In genomic region chr11:78138694-78139421, GRCh38 we compare ENCODE assay signal across 1 cellular context.
TF ChIP-seq lines count a peak whose summit lies in the region.

No MANE protein-coding gene starts in this region.

TF ChIP-seq in K562, 482 proteins besides CTCF, POLR2A, EP300 and RAD21 (continued from another document and continues in another):
- TF ChIP-seq RBM34 (IDR thresholded peaks at IDR 0.05; ENCODE audit: borderline replicate concordance, insufficient read depth, low read length), result no peak
- no peak for TF ChIP-seq CREB1 (IDR thresholded peaks at IDR 0.05)
- no peak for TF ChIP-seq CREB1 (CRISPR knock-in tag; IDR thresholded peaks at IDR 0.05)
- TF ChIP-seq MLLT1 (IDR thresholded peaks at IDR 0.05), result no peak
- no peak for TF ChIP-seq RBM14 (IDR thresholded peaks at IDR 0.05; ENCODE audit: borderline replicate concordance, insufficient read depth, low read depth, low read length)
- peak; percentile 13; the same call in 1 of the 2 replicates for TF ChIP-seq HDGF (IDR thresholded peaks at IDR 0.05)
- no peak for TF ChIP-seq MCM7 (IDR thresholded peaks at IDR 0.05)
- no peak for TF ChIP-seq ZBTB26 (CRISPR knock-in tag; IDR thresholded peaks at IDR 0.05)
- TF ChIP-seq FOXK2 (conservative IDR thresholded peaks at IDR 0.05 in 1 of 2, IDR thresholded peaks at IDR 0.05 in 1 of 2; ENCODE audit: low read depth in 2 of 2), result no peak
- TF ChIP-seq LARP7 (IDR thresholded peaks at IDR 0.05), result no peak
- no peak for TF ChIP-seq ZHX1 (conservative IDR thresholded peaks at IDR 0.05; ENCODE audit: low read length)
- TF ChIP-seq ERF (CRISPR knock-in tag; IDR thresholded peaks at IDR 0.05), result no peak
- no peak for TF ChIP-seq ZNF134 (CRISPR knock-in tag; conservative IDR thresholded peaks at IDR 0.05)
- TF ChIP-seq ZNF77 (CRISPR knock-in tag; IDR thresholded peaks at IDR 0.05), result no peak
- no peak for TF ChIP-seq ZFP30 (CRISPR knock-in tag; IDR thresholded peaks at IDR 0.05; ENCODE audit: borderline replicate concordance)
- no peak for TF ChIP-seq CREB5 (CRISPR knock-in tag; IDR thresholded peaks at IDR 0.05)
- TF ChIP-seq ZNF75A (CRISPR knock-in tag; IDR thresholded peaks at IDR 0.05), result no peak
- no peak for TF ChIP-seq FOXA1 (IDR thresholded peaks at IDR 0.05; ENCODE audit: borderline replicate concordance)
- no peak for TF ChIP-seq CBFA2T2 (conservative IDR thresholded peaks at IDR 0.05)
- no peak for TF ChIP-seq KLF16 (IDR thresholded peaks at IDR 0.05)
- TF ChIP-seq PHF8 (IDR thresholded peaks at IDR 0.05; ENCODE audit: borderline replicate concordance, low read length), result no peak
- TF ChIP-seq ETV1 (tag; conservative IDR thresholded peaks at IDR 0.05; ENCODE audit: low read depth), result no peak
- TF ChIP-seq SOX6 (IDR thresholded peaks at IDR 0.05), result 0 out of 2 replicates have a peak, but pooled peaks have one; percentile 35
- TF ChIP-seq TAF15 (IDR thresholded peaks at IDR 0.05; ENCODE audit: low read depth, low read length), result no peak
- TF ChIP-seq ESRRB (CRISPR knock-in tag; IDR thresholded peaks at IDR 0.05; ENCODE audit: borderline replicate concordance), result no peak
- no peak for TF ChIP-seq RUNX1 (IDR thresholded peaks at IDR 0.05; ENCODE audit: low read depth)
- TF ChIP-seq HCFC1 (IDR thresholded peaks at IDR 0.05; ENCODE audit: low read depth, low read length), result no peak
- TF ChIP-seq E2F4 (CRISPR knock-in tag; IDR thresholded peaks at IDR 0.05; ENCODE audit: low read depth), result no peak
- no peak; the same call in none of the 2 replicates for TF ChIP-seq L3MBTL2 (IDR thresholded peaks at IDR 0.05)
- TF ChIP-seq ETS2 (tag; IDR thresholded peaks at IDR 0.05; ENCODE audit: borderline replicate concordance, poor library complexity, severe bottlenecking), result no peak
- TF ChIP-seq ZBTB7A (IDR thresholded peaks at IDR 0.05; ENCODE audit: borderline replicate concordance, control insufficient read depth, low read depth, low read length), result no peak
- TF ChIP-seq ZNF324 (CRISPR knock-in tag; IDR thresholded peaks at IDR 0.05), result no peak
- TF ChIP-seq TAL1 (IDR thresholded peaks at IDR 0.05), result 0 out of 2 replicates have a peak, but pooled peaks have one; percentile 2
- no peak for TF ChIP-seq CEBPZ (IDR thresholded peaks at IDR 0.05; ENCODE audit: borderline replicate concordance, low read depth, low read length)
- TF ChIP-seq C11orf30 (IDR thresholded peaks at IDR 0.05; ENCODE audit: low read depth), result no peak
- TF ChIP-seq ETV6 (IDR thresholded peaks at IDR 0.05; ENCODE audit: borderline replicate concordance in 1 of 2, low read depth in 2 of 2, low read length in 1 of 2), result no peak
- TF ChIP-seq ETV6 (CRISPR knock-in tag; IDR thresholded peaks at IDR 0.05; ENCODE audit: borderline replicate concordance), result no peak
- TF ChIP-seq CBX8 (IDR thresholded peaks at IDR 0.05; ENCODE audit: borderline replicate concordance, extremely low read depth, low read depth, low read length, poor library complexity, severe bottlenecking), result no peak
- TF ChIP-seq ATF1 (CRISPR knock-in tag; IDR thresholded peaks at IDR 0.05), result no peak
- TF ChIP-seq ATF1 (tag; IDR thresholded peaks at IDR 0.05), result no peak
- TF ChIP-seq KAT7 (CRISPR knock-in tag; IDR thresholded peaks at IDR 0.05; ENCODE audit: borderline replicate concordance), result peak; percentile 17; the same call in 1 of the 2 replicates
- TF ChIP-seq BDP1 (IDR thresholded peaks at IDR 0.05; ENCODE audit: insufficient read depth, insufficient read length), result no peak
- no peak for TF ChIP-seq RFX5 (IDR thresholded peaks at IDR 0.05; ENCODE audit: low read depth, low read length)
- TF ChIP-seq OTX1 (CRISPR knock-in tag; IDR thresholded peaks at IDR 0.05), result 0 out of 2 replicates have a peak, but pooled peaks have one; percentile 6
- no peak for TF ChIP-seq KLF13 (tag; IDR thresholded peaks at IDR 0.05; ENCODE audit: borderline replicate concordance, low read depth)
- no peak for TF ChIP-seq ZNF639 (CRISPR knock-in tag; conservative IDR thresholded peaks at IDR 0.05 in 1 of 2, IDR thresholded peaks at IDR 0.05 in 1 of 2)
- peak; percentile 64; the same call in 1 of the 2 replicates for TF ChIP-seq ADNP (tag; IDR thresholded peaks at IDR 0.05)
- TF ChIP-seq YY1 (IDR thresholded peaks at IDR 0.05; ENCODE audit: borderline replicate concordance in 1 of 3, control insufficient read depth in 1 of 3, extremely low read depth in 1 of 3, insufficient read depth in 3 of 3, insufficient read length in 1 of 3, insufficient replicate concordance in 2 of 3, low read depth in 1 of 3, low read length in 2 of 3), result peak in 1 of 3 experiments; percentile 29
- no peak for TF ChIP-seq POLR2G (IDR thresholded peaks at IDR 0.05; ENCODE audit: low read depth, low read length)
- TF ChIP-seq HDAC3 (IDR thresholded peaks at IDR 0.05; ENCODE audit: borderline replicate concordance, partially characterized antibody), result no peak
- TF ChIP-seq ZSCAN29 (IDR thresholded peaks at IDR 0.05), result no peak
- TF ChIP-seq TRIM25 (IDR thresholded peaks at IDR 0.05; ENCODE audit: borderline replicate concordance), result no peak
- TF ChIP-seq GATAD2A (IDR thresholded peaks at IDR 0.05), result no peak
- TF ChIP-seq ZNF431 (CRISPR knock-in tag; IDR thresholded peaks at IDR 0.05), result no peak
- TF ChIP-seq SAFB2 (IDR thresholded peaks at IDR 0.05; ENCODE audit: borderline replicate concordance, low read depth, low read length, severe bottlenecking), result no peak
- no peak for TF ChIP-seq SMAD2 (IDR thresholded peaks at IDR 0.05; ENCODE audit: low read depth, low read length)
- no peak for TF ChIP-seq PYGO2 (tag; IDR thresholded peaks at IDR 0.05)
- TF ChIP-seq ETV5 (CRISPR knock-in tag; IDR thresholded peaks at IDR 0.05; ENCODE audit: low read depth), result no peak
